ENCODE assay signal across 8 cellular contexts in the genomic region with DNA sequence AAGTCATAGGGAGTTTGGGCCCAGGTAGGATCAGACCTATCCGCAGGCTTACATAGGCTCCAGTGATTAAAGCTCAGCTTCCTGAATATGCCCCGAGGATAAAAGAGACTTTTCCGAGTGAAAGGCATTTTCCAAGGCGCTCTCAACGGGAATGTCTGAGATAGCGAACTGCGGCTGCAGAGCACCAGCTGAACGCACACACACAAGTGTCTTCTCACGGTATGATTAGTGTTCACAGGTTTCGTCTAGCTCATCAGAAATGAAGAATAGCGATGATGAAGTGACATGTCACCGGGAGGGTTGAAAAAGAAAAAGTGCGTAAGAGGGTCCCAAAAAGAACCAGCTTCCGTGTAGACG. TPM values are rescaled to one million over a fixed set of nuclear protein-coding genes. Genes with fewer than 3 reads are reported as not detected.
DNase-seq lines count a peak whose midpoint lies in the region; ATAC-seq lines count a peak whose summit lies in the region.

No MANE protein-coding gene starts in this region.

- peak overlapping the region; percentile 74 to 94 (median 86) for H3K27ac Mint-ChIP-seq in naive thymus-derived CD4-positive, alpha-beta T cell

- POLR2A ChIA-PET in naive thymus-derived CD4-positive, alpha-beta T cell (lab: Charles Lee) = interaction anchor here (0.8 to 3.1 kb wide), 8 partner anchors 9 to 212 kb away, joined by 3 to 22 read pairs (median 5); no protein-coding TSS in a partner anchor

- no peak overlapping the region for H3K27ac ChIP-seq in ectodermal cell (ENCODE audit: insufficient read depth, low read depth, low read length, poor library complexity, severe bottlenecking)
- peak overlapping the region; percentile 77 for H3K27ac ChIP-seq in naive thymus-derived CD4-positive, alpha-beta T cell (ENCODE audit: low read depth, low read length)

- ATAC-seq in GM21737 (IDR thresholded peaks at IDR 0.05; ENCODE audit: unreplicated experiment) (peak; percentile 14), GM21367 (IDR thresholded peaks at IDR 0.05; ENCODE audit: unreplicated experiment) (no peak)
- ATAC-seq in naive thymus-derived CD4-positive, alpha-beta T cell = peak; percentile 16

- CTCF ChIA-PET in naive thymus-derived CD4-positive, alpha-beta T cell (lab: Charles Lee) = interaction anchor here (0.6 to 3.3 kb wide), 19 partner anchors 10 to 320 kb away, joined by 3 to 77 read pairs (median 3); no protein-coding TSS in a partner anchor

- H3K36me3 Mint-ChIP-seq in naive thymus-derived CD4-positive, alpha-beta T cell = peaks cover 0 to 3% (median 0%) of the 10 kb centered on the region in 5 donors

- H3K9me3 Mint-ChIP-seq in naive thymus-derived CD4-positive, alpha-beta T cell = no peaks in the 10 kb centered on the region

- intact Hi-C loops in naive thymus-derived CD4-positive, alpha-beta T cell (cut with micrococcal nuclease) = loop anchor here (1.0 to 5.0 kb wide), 6 partner anchors 126 to 684 kb away; a partner anchor contains a TSS

- peak overlapping the region; percentile 88 to 98 (median 94) for H3K4me3 Mint-ChIP-seq in naive thymus-derived CD4-positive, alpha-beta T cell

- peaks cover 8% of the 10 kb centered on the region for H3K4me1 ChIP-seq in ectodermal cell (ENCODE audit: control insufficient read depth, insufficient read depth, low read length)
- H3K4me1 ChIP-seq in naive thymus-derived CD4-positive, alpha-beta T cell (ENCODE audit: control insufficient read depth in 2 of 2, insufficient read depth in 2 of 2, low read length in 2 of 2) = peaks cover 14 to 15% of the 10 kb centered on the region in 2 donors

- no peaks in the 10 kb centered on the region for H3K9me3 ChIP-seq in ectodermal cell (ENCODE audit: control insufficient read depth, low read length)
- H3K9me3 ChIP-seq in naive thymus-derived CD4-positive, alpha-beta T cell (ENCODE audit: control insufficient read depth in 2 of 3, low read length in 3 of 3) = no peaks in the 10 kb centered on the region

- H3K4me1 Mint-ChIP-seq in naive thymus-derived CD4-positive, alpha-beta T cell = peaks cover 19 to 57% (median 41%) of the 10 kb centered on the region in 7 donors

- H3K4me3 ChIP-seq in ectodermal cell (ENCODE audit: insufficient read depth, low read depth, low read length) = peak overlapping the region; percentile 79
- H3K4me3 ChIP-seq in naive thymus-derived CD4-positive, alpha-beta T cell (ENCODE audit: low read length) = peak overlapping the region; percentile 64

- peaks cover under 1 to 18% (median 7%) of the 10 kb centered on the region in 5 donors for H3K27me3 Mint-ChIP-seq in naive thymus-derived CD4-positive, alpha-beta T cell

- peak; percentile 77 for DNase-seq in ELF-1 (ENCODE audit: low read depth, low spot score)
- DNase-seq in NCI-H2227 (lab: John Stamatoyannopoulos, UW; ENCODE audit: unreplicated experiment) = peak; percentile 73
- DNase-seq in naive thymus-derived CD4-positive, alpha-beta T cell = no peak
- DNase-seq in stimulated activated CD4-positive, alpha-beta T cell treated with anti-CD3 and anti-CD28 coated beads, Interleukin-2, amount 100 ng/mL, for 48 hours = no peak
- DNase-seq in globus pallidus (ENCODE audit: low spot score) = no peak

- H3K27me3 ChIP-seq in ectodermal cell (ENCODE audit: control insufficient read depth, insufficient read depth, low read length, poor library complexity, severe bottlenecking) = peaks cover 8% of the 10 kb centered on the region
- H3K27me3 ChIP-seq in naive thymus-derived CD4-positive, alpha-beta T cell (ENCODE audit: control insufficient read depth in 2 of 2, insufficient read depth in 2 of 2, low read length in 2 of 2) = no peaks in the 10 kb centered on the region

- WGBS in ectodermal cell, 2 experiments = 3 to 4% methylated on average over 15 of the region's 15 CpGs

- no peaks in the 10 kb centered on the region for H3K36me3 ChIP-seq in ectodermal cell (ENCODE audit: control insufficient read depth, insufficient read depth, low read length)
- H3K36me3 ChIP-seq in naive thymus-derived CD4-positive, alpha-beta T cell (ENCODE audit: control insufficient read depth in 2 of 3, insufficient read depth in 3 of 3, low read length in 3 of 3) = peaks cover 0 to 4% (median 0%) of the 10 kb centered on the region in 3 experiments

RNA-seq across cellular contexts. Expression of a gene that starts 0.6 kb away (rescaled TPM):
- 15.2 TPM for polyA plus RNA-seq in ectodermal cell (2013, experiment 1 of 4)
- polyA plus RNA-seq in ectodermal cell (2013, experiment 2 of 4) = 22.6 TPM
- polyA plus RNA-seq in ectodermal cell (2013, experiment 3 of 4) = 11.2 TPM
- 14.7 TPM for polyA plus RNA-seq in ectodermal cell (2013, experiment 4 of 4)
- 10 to 100 TPM in 3 of 5 experiments, 1 to 10 TPM in 2; 3.3 to 12.8 (median 10.4) TPM for total RNA-seq in naive thymus-derived CD4-positive, alpha-beta T cell
- 1 to 10 TPM; 2.2 to 3.4 TPM for polyA plus RNA-seq in naive thymus-derived CD4-positive, alpha-beta T cell

Comparison
In these comparisons a context has a peak if more than half of its experiments do, and no peak if none do; other contexts are left out.
1. DNase-seq: peak in ELF-1 (single experiment) and NCI-H2227 (single experiment); none in naive thymus-derived CD4-positive, alpha-beta T cell (0 of 9), stimulated activated CD4-positive, alpha-beta T cell treated with anti-CD3 and anti-CD28 coated beads, Interleukin-2, amount 100 ng/mL, for 48 hours (0 of 2) and globus pallidus (single experiment).